8 cellular contexts compared by ENCODE assay signal in genomic region chr10:88990528-88991160, GRCh38. TPM values are rescaled to one million over a fixed set of nuclear protein-coding genes. Genes with fewer than 3 reads are reported as not detected.
A peak's percentile ranks its signal among the peaks of the same experiment; 100 is the strongest.
DNase-seq lines count a peak whose midpoint lies in the region; ATAC-seq, FAIRE-seq and TF ChIP-seq lines count a peak whose summit lies in the region.

Gene FAS, plus strand, starts transcription at chr10:88990798. Its CDS starts 79 bp downstream, at chr10:88990877.

- H3K27me3 ChIP-seq in neutrophil (no peaks in the 10 kb centered on the region), suprapubic skin (no peaks in the 10 kb centered on the region)

- peak in 1 of 2 donors; percentile 50 for TF ChIP-seq POLR2A in suprapubic skin (IDR thresholded peaks at IDR 0.05)

- peak within 1 kb of the TSS; percentile 77 for H3K4me3 ChIP-seq in AG04449 (ENCODE audit: low read depth, low read length)
- peak within 1 kb of the TSS; percentile 86 to 92 for H3K4me3 ChIP-seq in foreskin fibroblast (ENCODE audit: low read depth in 1 of 2, low read length in 2 of 2)
- H3K4me3 ChIP-seq in neutrophil (ENCODE audit: low read depth in 1 of 2, low read length in 1 of 2): peak within 1 kb of the TSS; percentile 83 to 86
- H3K4me3 ChIP-seq in suprapubic skin: peak within 1 kb of the TSS; percentile 88

- H3K27ac ChIP-seq in neutrophil (peak within 1 kb of the TSS; percentile 95), suprapubic skin (peak within 1 kb of the TSS; percentile 97)

- H3K36me3 ChIP-seq in neutrophil: no peaks in the 10 kb centered on the region
- H3K36me3 ChIP-seq in suprapubic skin: no peaks in the 10 kb centered on the region

- TF ChIP-seq CTCF in AG04449 (IDR thresholded peaks at IDR 0.05; ENCODE audit: insufficient read depth, low read length, missing control alignments) (no peak), foreskin fibroblast (IDR thresholded peaks at IDR 0.05; ENCODE audit: low read depth, low read length) (no peak), neutrophil (IDR thresholded peaks at IDR 0.05) (no peak), suprapubic skin (IDR thresholded peaks at IDR 0.05) (no peak)

- DNase-seq in AG04449 (ENCODE audit: low read depth, low spot score) (no peak), RCC 7860 (ENCODE audit: low spot score) (peak; percentile 90), foreskin fibroblast (peak; percentile 83 to 90), suprapubic skin (ENCODE audit: low spot score in 2 of 2) (peak; percentile 89 to 93)
- DNase-seq in activated effector memory CD4-positive, alpha-beta T cell treated with Interleukin-2 at 50 U/mL for 16 hours: peak; percentile 73

- FAIRE-seq in RCC 7860 (lab: Jason Lieb, UNC): peak; percentile 72

- ATAC-seq in GM18873 (IDR thresholded peaks at IDR 0.05; ENCODE audit: low FRiP score, unreplicated experiment) (peak; percentile 58), HG03108 (IDR thresholded peaks at IDR 0.05; ENCODE audit: unreplicated experiment) (peak; percentile 57)

- CTCF ChIA-PET in AG04449 (lab: Yijun Ruan, JAX): interaction anchor here (0.9 to 10.6 kb wide), 17 partner anchors 8 to 231 kb away, joined by 3 to 277 read pairs (median 5); no protein-coding TSS in a partner anchor

- no peak for TF ChIP-seq EP300 in suprapubic skin (IDR thresholded peaks at IDR 0.05)

- under 1% methylated on average over 29 of the region's 46 CpGs for whole genome bisulfite sequencing in suprapubic skin

- POLR2A ChIA-PET in AG04449 (lab: Yijun Ruan, JAX): interaction anchor here (0.8 to 2.2 kb wide), 9 partner anchors 11 to 225 kb away, joined by 3 to 8 read pairs (median 3); no protein-coding TSS in a partner anchor

- H3K4me1 ChIP-seq in neutrophil (ENCODE audit: control insufficient read depth in 1 of 2, insufficient read depth in 1 of 2, low read depth in 1 of 2, low read length in 1 of 2) (peaks cover 50 to 54% of the 10 kb centered on the region in 2 experiments), suprapubic skin (peaks cover 45% of the 10 kb centered on the region)

- H3K9me3 ChIP-seq in neutrophil (peaks cover 7% of the 10 kb centered on the region), suprapubic skin (no peaks in the 10 kb centered on the region)

RNA-seq across cellular contexts. Expression of gene FAS, which starts in this region (rescaled TPM):
- total RNA-seq in suprapubic skin: 10 to 100 TPM; 17.8 to 60.2 (median 42.6) TPM
